ENCODE assay signal across 1 cellular context in the genomic region with DNA sequence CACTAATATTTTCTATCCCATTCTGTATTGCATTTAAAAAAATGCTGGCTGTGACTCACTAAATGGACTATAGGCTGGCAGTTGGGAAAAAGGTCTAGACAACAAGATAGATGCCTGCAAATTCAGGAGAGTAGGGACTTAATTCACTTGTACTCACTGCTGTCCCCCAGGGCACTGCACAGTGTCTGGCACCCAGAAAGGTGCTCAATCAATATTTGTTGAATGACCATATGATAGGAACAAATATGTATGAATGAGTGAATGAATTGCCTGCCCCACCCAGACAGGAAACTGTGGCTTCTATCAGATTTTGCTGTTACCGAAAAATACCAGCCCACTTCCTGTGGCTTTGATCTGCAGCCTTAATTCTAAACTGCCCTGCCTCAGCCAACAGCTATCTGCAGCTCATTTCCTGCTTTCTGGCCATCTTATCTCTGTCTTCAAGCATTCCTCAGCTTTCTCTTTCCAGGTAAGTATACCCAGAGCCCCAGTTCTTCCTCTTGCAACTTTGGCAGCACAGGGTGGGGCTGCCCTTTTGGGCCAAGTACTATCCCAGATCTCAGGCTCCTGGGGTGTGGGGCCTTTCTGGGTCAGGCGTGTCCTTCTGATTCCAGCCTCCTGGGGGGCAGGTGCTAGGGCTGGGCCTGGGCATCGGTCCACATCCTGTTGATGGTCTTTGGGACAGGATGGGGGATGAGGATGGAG.
TF ChIP-seq lines count a peak whose summit lies in the region.

No MANE protein-coding gene starts in this region.

TF ChIP-seq in HepG2, 621 proteins besides CTCF, POLR2A, EP300 and RAD21 (continued from another document and continues in another):
- TF ChIP-seq, protein P1, sequence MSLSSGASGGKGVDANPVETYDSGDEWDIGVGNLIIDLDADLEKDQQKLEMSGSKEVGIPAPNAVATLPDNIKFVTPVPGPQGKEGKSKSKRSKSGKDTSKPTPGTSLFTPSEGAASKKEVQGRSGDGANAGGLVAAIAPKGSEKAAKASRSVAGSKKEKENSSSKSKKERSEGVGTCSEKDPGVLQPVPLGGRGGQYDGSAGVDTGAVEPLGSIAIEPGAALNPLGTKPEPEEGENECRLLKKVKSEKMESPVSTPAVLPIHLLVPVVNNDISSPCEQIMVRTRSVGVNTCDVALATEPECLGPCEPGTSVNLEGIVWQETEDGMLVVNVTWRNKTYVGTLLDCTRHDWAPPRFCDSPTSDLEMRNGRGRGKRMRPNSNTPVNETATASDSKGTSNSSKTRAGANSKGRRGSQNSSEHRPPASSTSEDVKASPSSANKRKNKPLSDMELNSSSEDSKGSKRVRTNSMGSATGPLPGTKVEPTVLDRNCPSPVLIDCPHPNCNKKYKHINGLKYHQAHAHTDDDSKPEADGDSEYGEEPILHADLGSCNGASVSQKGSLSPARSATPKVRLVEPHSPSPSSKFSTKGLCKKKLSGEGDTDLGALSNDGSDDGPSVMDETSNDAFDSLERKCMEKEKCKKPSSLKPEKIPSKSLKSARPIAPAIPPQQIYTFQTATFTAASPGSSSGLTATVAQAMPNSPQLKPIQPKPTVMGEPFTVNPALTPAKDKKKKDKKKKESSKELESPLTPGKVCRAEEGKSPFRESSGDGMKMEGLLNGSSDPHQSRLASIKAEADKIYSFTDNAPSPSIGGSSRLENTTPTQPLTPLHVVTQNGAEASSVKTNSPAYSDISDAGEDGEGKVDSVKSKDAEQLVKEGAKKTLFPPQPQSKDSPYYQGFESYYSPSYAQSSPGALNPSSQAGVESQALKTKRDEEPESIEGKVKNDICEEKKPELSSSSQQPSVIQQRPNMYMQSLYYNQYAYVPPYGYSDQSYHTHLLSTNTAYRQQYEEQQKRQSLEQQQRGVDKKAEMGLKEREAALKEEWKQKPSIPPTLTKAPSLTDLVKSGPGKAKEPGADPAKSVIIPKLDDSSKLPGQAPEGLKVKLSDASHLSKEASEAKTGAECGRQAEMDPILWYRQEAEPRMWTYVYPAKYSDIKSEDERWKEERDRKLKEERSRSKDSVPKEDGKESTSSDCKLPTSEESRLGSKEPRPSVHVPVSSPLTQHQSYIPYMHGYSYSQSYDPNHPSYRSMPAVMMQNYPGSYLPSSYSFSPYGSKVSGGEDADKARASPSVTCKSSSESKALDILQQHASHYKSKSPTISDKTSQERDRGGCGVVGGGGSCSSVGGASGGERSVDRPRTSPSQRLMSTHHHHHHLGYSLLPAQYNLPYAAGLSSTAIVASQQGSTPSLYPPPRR (CRISPR knock-in tag; IDR thresholded peaks at IDR 0.05; ENCODE audit: borderline replicate concordance), result peak; percentile 84; the same call in 1 of the 2 replicates
- TF ChIP-seq U2AF2 (IDR thresholded peaks at IDR 0.05; ENCODE audit: low read depth, low read length), result no peak
- TF ChIP-seq KDM6A (CRISPR knock-in tag; IDR thresholded peaks at IDR 0.05; ENCODE audit: low read depth), result no peak
- TF ChIP-seq NR2F6 (IDR thresholded peaks at IDR 0.05), result no peak
- TF ChIP-seq NR2F6 (CRISPR knock-in tag; IDR thresholded peaks at IDR 0.05), result peak; percentile 41; the same call in 1 of the 2 replicates
- TF ChIP-seq, protein P2, sequence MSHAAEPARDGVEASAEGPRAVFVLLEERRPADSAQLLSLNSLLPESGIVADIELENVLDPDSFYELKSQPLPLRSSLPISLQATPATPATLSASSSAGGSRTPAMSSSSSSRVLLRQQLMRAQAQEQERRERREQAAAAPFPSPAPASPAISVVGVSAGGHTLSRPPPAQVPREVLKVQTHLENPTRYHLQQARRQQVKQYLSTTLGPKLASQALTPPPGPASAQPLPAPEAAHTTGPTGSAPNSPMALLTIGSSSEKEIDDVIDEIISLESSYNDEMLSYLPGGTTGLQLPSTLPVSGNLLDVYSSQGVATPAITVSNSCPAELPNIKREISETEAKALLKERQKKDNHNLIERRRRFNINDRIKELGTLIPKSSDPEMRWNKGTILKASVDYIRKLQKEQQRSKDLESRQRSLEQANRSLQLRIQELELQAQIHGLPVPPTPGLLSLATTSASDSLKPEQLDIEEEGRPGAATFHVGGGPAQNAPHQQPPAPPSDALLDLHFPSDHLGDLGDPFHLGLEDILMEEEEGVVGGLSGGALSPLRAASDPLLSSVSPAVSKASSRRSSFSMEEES (CRISPR knock-in tag; IDR thresholded peaks at IDR 0.05), result peak; percentile 59; the same call in 1 of the 2 replicates
- TF ChIP-seq SOX13 (IDR thresholded peaks at IDR 0.05), result 0 out of 2 replicates have a peak, but pooled peaks have one; percentile 44
- peak in 1 of 2 experiments; percentile 22; a peak in 1 of 4 replicates for TF ChIP-seq SOX13 (CRISPR knock-in tag; conservative IDR thresholded peaks at IDR 0.05 in 1 of 2, IDR thresholded peaks at IDR 0.05 in 1 of 2)
- TF ChIP-seq FOXA1 (IDR thresholded peaks at IDR 0.05), result no peak
- TF ChIP-seq FOXA1 (CRISPR knock-in tag; IDR thresholded peaks at IDR 0.05), result peak; percentile 89
- TF ChIP-seq, protein P3, sequence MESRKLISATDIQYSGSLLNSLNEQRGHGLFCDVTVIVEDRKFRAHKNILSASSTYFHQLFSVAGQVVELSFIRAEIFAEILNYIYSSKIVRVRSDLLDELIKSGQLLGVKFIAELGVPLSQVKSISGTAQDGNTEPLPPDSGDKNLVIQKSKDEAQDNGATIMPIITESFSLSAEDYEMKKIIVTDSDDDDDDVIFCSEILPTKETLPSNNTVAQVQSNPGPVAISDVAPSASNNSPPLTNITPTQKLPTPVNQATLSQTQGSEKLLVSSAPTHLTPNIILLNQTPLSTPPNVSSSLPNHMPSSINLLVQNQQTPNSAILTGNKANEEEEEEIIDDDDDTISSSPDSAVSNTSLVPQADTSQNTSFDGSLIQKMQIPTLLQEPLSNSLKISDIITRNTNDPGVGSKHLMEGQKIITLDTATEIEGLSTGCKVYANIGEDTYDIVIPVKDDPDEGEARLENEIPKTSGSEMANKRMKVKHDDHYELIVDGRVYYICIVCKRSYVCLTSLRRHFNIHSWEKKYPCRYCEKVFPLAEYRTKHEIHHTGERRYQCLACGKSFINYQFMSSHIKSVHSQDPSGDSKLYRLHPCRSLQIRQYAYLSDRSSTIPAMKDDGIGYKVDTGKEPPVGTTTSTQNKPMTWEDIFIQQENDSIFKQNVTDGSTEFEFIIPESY (CRISPR knock-in tag; IDR thresholded peaks at IDR 0.05), result peak; percentile 18; the same call in 1 of the 2 replicates
- TF ChIP-seq ERF (CRISPR knock-in tag; IDR thresholded peaks at IDR 0.05), result peak; percentile 59; the same call in 1 of the 2 replicates
- peak; percentile 88 for TF ChIP-seq NCOA2 (CRISPR knock-in tag; IDR thresholded peaks at IDR 0.05)
- TF ChIP-seq HOXA5 (CRISPR knock-in tag; IDR thresholded peaks at IDR 0.05), result no peak
- TF ChIP-seq, protein P4, sequence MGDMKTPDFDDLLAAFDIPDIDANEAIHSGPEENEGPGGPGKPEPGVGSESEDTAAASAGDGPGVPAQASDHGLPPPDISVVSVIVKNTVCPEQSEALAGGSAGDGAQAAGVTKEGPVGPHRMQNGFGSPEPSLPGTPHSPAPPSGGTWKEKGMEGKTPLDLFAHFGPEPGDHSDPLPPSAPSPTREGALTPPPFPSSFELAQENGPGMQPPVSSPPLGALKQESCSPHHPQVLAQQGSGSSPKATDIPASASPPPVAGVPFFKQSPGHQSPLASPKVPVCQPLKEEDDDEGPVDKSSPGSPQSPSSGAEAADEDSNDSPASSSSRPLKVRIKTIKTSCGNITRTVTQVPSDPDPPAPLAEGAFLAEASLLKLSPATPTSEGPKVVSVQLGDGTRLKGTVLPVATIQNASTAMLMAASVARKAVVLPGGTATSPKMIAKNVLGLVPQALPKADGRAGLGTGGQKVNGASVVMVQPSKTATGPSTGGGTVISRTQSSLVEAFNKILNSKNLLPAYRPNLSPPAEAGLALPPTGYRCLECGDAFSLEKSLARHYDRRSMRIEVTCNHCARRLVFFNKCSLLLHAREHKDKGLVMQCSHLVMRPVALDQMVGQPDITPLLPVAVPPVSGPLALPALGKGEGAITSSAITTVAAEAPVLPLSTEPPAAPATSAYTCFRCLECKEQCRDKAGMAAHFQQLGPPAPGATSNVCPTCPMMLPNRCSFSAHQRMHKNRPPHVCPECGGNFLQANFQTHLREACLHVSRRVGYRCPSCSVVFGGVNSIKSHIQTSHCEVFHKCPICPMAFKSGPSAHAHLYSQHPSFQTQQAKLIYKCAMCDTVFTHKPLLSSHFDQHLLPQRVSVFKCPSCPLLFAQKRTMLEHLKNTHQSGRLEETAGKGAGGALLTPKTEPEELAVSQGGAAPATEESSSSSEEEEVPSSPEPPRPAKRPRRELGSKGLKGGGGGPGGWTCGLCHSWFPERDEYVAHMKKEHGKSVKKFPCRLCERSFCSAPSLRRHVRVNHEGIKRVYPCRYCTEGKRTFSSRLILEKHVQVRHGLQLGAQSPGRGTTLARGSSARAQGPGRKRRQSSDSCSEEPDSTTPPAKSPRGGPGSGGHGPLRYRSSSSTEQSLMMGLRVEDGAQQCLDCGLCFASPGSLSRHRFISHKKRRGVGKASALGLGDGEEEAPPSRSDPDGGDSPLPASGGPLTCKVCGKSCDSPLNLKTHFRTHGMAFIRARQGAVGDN (CRISPR knock-in tag; IDR thresholded peaks at IDR 0.05), result peak; percentile 36; the same call in 1 of the 2 replicates
- TF ChIP-seq HNRNPUL1 (IDR thresholded peaks at IDR 0.05; ENCODE audit: low read depth, low read length), result no peak
- TF ChIP-seq, protein P5, sequence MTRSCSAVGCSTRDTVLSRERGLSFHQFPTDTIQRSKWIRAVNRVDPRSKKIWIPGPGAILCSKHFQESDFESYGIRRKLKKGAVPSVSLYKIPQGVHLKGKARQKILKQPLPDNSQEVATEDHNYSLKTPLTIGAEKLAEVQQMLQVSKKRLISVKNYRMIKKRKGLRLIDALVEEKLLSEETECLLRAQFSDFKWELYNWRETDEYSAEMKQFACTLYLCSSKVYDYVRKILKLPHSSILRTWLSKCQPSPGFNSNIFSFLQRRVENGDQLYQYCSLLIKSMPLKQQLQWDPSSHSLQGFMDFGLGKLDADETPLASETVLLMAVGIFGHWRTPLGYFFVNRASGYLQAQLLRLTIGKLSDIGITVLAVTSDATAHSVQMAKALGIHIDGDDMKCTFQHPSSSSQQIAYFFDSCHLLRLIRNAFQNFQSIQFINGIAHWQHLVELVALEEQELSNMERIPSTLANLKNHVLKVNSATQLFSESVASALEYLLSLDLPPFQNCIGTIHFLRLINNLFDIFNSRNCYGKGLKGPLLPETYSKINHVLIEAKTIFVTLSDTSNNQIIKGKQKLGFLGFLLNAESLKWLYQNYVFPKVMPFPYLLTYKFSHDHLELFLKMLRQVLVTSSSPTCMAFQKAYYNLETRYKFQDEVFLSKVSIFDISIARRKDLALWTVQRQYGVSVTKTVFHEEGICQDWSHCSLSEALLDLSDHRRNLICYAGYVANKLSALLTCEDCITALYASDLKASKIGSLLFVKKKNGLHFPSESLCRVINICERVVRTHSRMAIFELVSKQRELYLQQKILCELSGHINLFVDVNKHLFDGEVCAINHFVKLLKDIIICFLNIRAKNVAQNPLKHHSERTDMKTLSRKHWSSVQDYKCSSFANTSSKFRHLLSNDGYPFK (CRISPR knock-in tag; IDR thresholded peaks at IDR 0.05; ENCODE audit: borderline replicate concordance), result no peak
- TF ChIP-seq, protein P6, sequence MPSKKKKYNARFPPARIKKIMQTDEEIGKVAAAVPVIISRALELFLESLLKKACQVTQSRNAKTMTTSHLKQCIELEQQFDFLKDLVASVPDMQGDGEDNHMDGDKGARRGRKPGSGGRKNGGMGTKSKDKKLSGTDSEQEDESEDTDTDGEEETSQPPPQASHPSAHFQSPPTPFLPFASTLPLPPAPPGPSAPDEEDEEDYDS (CRISPR knock-in tag; IDR thresholded peaks at IDR 0.05), result no peak
- TF ChIP-seq, protein P7, sequence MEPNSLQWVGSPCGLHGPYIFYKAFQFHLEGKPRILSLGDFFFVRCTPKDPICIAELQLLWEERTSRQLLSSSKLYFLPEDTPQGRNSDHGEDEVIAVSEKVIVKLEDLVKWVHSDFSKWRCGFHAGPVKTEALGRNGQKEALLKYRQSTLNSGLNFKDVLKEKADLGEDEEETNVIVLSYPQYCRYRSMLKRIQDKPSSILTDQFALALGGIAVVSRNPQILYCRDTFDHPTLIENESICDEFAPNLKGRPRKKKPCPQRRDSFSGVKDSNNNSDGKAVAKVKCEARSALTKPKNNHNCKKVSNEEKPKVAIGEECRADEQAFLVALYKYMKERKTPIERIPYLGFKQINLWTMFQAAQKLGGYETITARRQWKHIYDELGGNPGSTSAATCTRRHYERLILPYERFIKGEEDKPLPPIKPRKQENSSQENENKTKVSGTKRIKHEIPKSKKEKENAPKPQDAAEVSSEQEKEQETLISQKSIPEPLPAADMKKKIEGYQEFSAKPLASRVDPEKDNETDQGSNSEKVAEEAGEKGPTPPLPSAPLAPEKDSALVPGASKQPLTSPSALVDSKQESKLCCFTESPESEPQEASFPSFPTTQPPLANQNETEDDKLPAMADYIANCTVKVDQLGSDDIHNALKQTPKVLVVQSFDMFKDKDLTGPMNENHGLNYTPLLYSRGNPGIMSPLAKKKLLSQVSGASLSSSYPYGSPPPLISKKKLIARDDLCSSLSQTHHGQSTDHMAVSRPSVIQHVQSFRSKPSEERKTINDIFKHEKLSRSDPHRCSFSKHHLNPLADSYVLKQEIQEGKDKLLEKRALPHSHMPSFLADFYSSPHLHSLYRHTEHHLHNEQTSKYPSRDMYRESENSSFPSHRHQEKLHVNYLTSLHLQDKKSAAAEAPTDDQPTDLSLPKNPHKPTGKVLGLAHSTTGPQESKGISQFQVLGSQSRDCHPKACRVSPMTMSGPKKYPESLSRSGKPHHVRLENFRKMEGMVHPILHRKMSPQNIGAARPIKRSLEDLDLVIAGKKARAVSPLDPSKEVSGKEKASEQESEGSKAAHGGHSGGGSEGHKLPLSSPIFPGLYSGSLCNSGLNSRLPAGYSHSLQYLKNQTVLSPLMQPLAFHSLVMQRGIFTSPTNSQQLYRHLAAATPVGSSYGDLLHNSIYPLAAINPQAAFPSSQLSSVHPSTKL (CRISPR knock-in tag; IDR thresholded peaks at IDR 0.05), result peak; percentile 83; the same call in 1 of the 2 replicates
- TF ChIP-seq, protein P8, sequence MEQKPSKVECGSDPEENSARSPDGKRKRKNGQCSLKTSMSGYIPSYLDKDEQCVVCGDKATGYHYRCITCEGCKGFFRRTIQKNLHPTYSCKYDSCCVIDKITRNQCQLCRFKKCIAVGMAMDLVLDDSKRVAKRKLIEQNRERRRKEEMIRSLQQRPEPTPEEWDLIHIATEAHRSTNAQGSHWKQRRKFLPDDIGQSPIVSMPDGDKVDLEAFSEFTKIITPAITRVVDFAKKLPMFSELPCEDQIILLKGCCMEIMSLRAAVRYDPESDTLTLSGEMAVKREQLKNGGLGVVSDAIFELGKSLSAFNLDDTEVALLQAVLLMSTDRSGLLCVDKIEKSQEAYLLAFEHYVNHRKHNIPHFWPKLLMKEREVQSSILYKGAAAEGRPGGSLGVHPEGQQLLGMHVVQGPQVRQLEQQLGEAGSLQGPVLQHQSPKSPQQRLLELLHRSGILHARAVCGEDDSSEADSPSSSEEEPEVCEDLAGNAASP (CRISPR knock-in tag; IDR thresholded peaks at IDR 0.05; ENCODE audit: borderline replicate concordance), result peak; percentile 50; the same call in 1 of the 2 replicates
- TF ChIP-seq, protein P9, sequence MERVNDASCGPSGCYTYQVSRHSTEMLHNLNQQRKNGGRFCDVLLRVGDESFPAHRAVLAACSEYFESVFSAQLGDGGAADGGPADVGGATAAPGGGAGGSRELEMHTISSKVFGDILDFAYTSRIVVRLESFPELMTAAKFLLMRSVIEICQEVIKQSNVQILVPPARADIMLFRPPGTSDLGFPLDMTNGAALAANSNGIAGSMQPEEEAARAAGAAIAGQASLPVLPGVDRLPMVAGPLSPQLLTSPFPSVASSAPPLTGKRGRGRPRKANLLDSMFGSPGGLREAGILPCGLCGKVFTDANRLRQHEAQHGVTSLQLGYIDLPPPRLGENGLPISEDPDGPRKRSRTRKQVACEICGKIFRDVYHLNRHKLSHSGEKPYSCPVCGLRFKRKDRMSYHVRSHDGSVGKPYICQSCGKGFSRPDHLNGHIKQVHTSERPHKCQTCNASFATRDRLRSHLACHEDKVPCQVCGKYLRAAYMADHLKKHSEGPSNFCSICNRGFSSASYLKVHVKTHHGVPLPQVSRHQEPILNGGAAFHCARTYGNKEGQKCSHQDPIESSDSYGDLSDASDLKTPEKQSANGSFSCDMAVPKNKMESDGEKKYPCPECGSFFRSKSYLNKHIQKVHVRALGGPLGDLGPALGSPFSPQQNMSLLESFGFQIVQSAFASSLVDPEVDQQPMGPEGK (CRISPR knock-in tag; IDR thresholded peaks at IDR 0.05), result peak; percentile 43; the same call in 1 of the 2 replicates
- TF ChIP-seq ZSCAN9 (CRISPR knock-in tag; IDR thresholded peaks at IDR 0.05; ENCODE audit: borderline replicate concordance), result 0 out of 2 replicates have a peak, but pooled peaks have one; percentile 21
